In genomic region chr16:2026461-2027023, GRCh38 we compare ENCODE assay signal across 8 cellular contexts. TPM values are rescaled to one million over a fixed set of nuclear protein-coding genes. Genes with fewer than 3 reads are reported as not detected.
DNase-seq lines count a peak whose midpoint lies in the region; ATAC-seq, FAIRE-seq and TF ChIP-seq lines count a peak whose summit lies in the region.

Gene NHERF2, plus strand, starts transcription at chr16:2026902. Its CDS starts 104 bp downstream, at chr16:2027006.

- WGBS in K562 (ENCODE audit: insufficient coverage, low coverage, missing lambda C conversion rate) = 23% methylated on average over 8 of the region's 59 CpGs
- WGBS in small intestine, 3 donors = 8 to 15% (median 10%) methylated on average over 21 to 59 of the region's 59 CpGs

- H3K9ac ChIP-seq in K562 (ENCODE audit: insufficient read depth in 1 of 2, low read depth in 2 of 2, low read length in 2 of 2) = peak within 1 kb of the TSS; percentile 46 to 86
- H3K9ac ChIP-seq in iPS-20b (ENCODE audit: low read depth, low read length) = no peak within 1 kb of the TSS

- H3K27ac ChIP-seq in K562 (ENCODE audit: extremely low read depth, low read depth, low read length) = peak within 1 kb of the TSS; percentile 56; the same call in 1 of the 3 replicates
- H3K27ac ChIP-seq in iPS-20b (ENCODE audit: low read length) = no peak within 1 kb of the TSS
- H3K27ac ChIP-seq in small intestine (ENCODE audit: low read depth in 1 of 2, low read length in 1 of 2) = peak within 1 kb of the TSS in 1 of 2 donors; percentile 57

- H3K79me2 ChIP-seq in K562 (ENCODE audit: control insufficient read depth, insufficient read depth, low read length) = peaks cover 16% of the 10 kb centered on the region

- H3K4me3 ChIP-seq in MG63 (peak within 1 kb of the TSS; percentile 38), K562 (peak within 1 kb of the TSS; percentile 61), iPS-20b (ENCODE audit: low read length) (peak within 1 kb of the TSS; percentile 60), small intestine (ENCODE audit: low read depth in 1 of 2, low read length in 2 of 2) (peak within 1 kb of the TSS; percentile 58 to 65)

- no peak for TF ChIP-seq POLR2A in K562 (conservative IDR thresholded peaks at IDR 0.05)

- no peak for TF ChIP-seq EP300 in K562 (IDR thresholded peaks at IDR 0.05; ENCODE audit: low read length)

- peak within 1 kb of the TSS; percentile 88 for H2AFZ ChIP-seq in K562 (ENCODE audit: low read depth, low read length)

- H3K4me2 ChIP-seq in K562 (ENCODE audit: insufficient read depth, low read length) = peak within 1 kb of the TSS; percentile 93

- POLR2A ChIA-PET in K562 (lab: Yijun Ruan, JAX) = interaction anchor here (1.0 to 1.3 kb wide), 2 partner anchors 126 to 129 kb away, joined by 6 to 14 read pairs; partner anchors contain the start of gene TRAF7

- intact Hi-C loops in K562 (cut with micrococcal nuclease) = no loop called here

- DNase-seq in Caki2 (ENCODE audit: low read depth) (no peak), MG63 (peak; percentile 37), K562 (ENCODE audit: extremely low read depth in 1 of 4, low spot score in 3 of 4) (peak; percentile 59 to 86 (median 84)), small intestine (peak; percentile 36)

- in situ Hi-C loops in Caki2 (cut with HindIII; ENCODE audit: low pct_unique_long_range_greater_than_20kb, low sequenced_read_pairs) (loop anchor here (25.0 kb wide), 1 partner anchor 486 kb away; the partner anchor contains the start of genes AMDHD2 and ATP6V0C), K562 (cut with MboI) (no loop called here)

- H3K4me1 ChIP-seq in K562 (replicated peaks in 1 of 2; ENCODE audit: control insufficient read depth in 2 of 2, insufficient read depth in 2 of 2, low read length in 2 of 2) (peaks cover 23 to 84% of the 10 kb centered on the region in 2 experiments; a peak in 4 of 5 replicates), iPS-20b (ENCODE audit: insufficient read depth, low read length) (no peaks in the 10 kb centered on the region; the same call in 1 of the 2 replicates), small intestine (ENCODE audit: control insufficient read depth in 2 of 2, insufficient read depth in 1 of 2, low read depth in 1 of 2, low read length in 1 of 2) (peaks cover 0 to 2% of the 10 kb centered on the region in 2 donors)

- H3K27me3 ChIP-seq in MG63 (no peaks in the 10 kb centered on the region), K562 (ENCODE audit: control insufficient read depth in 2 of 2, insufficient read depth in 2 of 2, low read length in 2 of 2) (no peaks in the 10 kb centered on the region), iPS-20b (ENCODE audit: insufficient read depth, low read length) (peaks cover 56% of the 10 kb centered on the region), small intestine (ENCODE audit: control insufficient read depth in 2 of 2, insufficient read depth in 2 of 2, low read length in 2 of 2) (no peaks in the 10 kb centered on the region)

- peaks cover 3% of the 10 kb centered on the region for H3K9me1 ChIP-seq in K562 (ENCODE audit: control insufficient read depth, insufficient read depth, low read length)

- TF ChIP-seq RAD21 in K562 (CRISPR knock-in tag; conservative IDR thresholded peaks at IDR 0.05 in 1 of 2, IDR thresholded peaks at IDR 0.05 in 1 of 2) = no peak

- peak; percentile 34 for ATAC-seq in K562
- no peak for ATAC-seq in GM21515 (IDR thresholded peaks at IDR 0.05; ENCODE audit: unreplicated experiment)
- ATAC-seq in HG03432 (IDR thresholded peaks at IDR 0.05; ENCODE audit: unreplicated experiment) = no peak
- ATAC-seq in GM18511 (IDR thresholded peaks at IDR 0.05; ENCODE audit: unreplicated experiment) = no peak

- BruUV-seq in K562 (replicated peaks; lab: Mats Ljungman, UMichigan) = no TSS peak

- FAIRE-seq in K562 (lab: Jason Lieb, UNC) = no peak
- no peak for FAIRE-seq in small intestine (lab: Jason Lieb, UNC)

- no peak for TF ChIP-seq CTCF in K562 (IDR thresholded peaks at IDR 0.05 in 2 of 3, conservative IDR thresholded peaks at IDR 0.05 in 1 of 3; ENCODE audit: insufficient read depth in 2 of 3, low read depth in 1 of 3, low read length in 3 of 3)

- 0 out of 2 replicates have a peak, but pooled peaks cover 7% of the 10 kb centered on the region for H4K20me1 ChIP-seq in K562 (replicated peaks; ENCODE audit: control insufficient read depth, insufficient read depth, low read length)

- H3K36me3 ChIP-seq in MG63 (no peaks in the 10 kb centered on the region), K562 (ENCODE audit: control insufficient read depth, insufficient read depth, low read length) (peaks cover 7% of the 10 kb centered on the region; the same call in 1 of the 3 replicates), iPS-20b (ENCODE audit: insufficient read depth, low read depth, low read length) (no peaks in the 10 kb centered on the region), small intestine (ENCODE audit: control insufficient read depth in 2 of 2, insufficient read depth in 2 of 2, low read length in 2 of 2) (no peaks in the 10 kb centered on the region)

- no peaks in the 10 kb centered on the region for H3K9me3 ChIP-seq in MG63
- H3K9me3 ChIP-seq in K562 (replicated peaks; ENCODE audit: control insufficient read depth, insufficient read depth, low read depth, low read length) = no peaks in the 10 kb centered on the region
- no peaks in the 10 kb centered on the region for H3K9me3 ChIP-seq in iPS-20b (ENCODE audit: insufficient read depth, low read depth, low read length)
- no peaks in the 10 kb centered on the region for H3K9me3 ChIP-seq in small intestine (ENCODE audit: control insufficient read depth, low read depth)

- CTCF ChIA-PET in K562 (lab: Yijun Ruan, JAX; ENCODE audit: low intra/inter-chr PET ratio) = no interaction called here

TF ChIP-seq in K562, 482 proteins besides CTCF, POLR2A, EP300 and RAD21 (continues in another document):
- TF ChIP-seq VEZF1 (CRISPR knock-in tag; IDR thresholded peaks at IDR 0.05) (peak; percentile 68; the same call in 1 of the 2 replicates), TAF1 (IDR thresholded peaks at IDR 0.05; ENCODE audit: control insufficient read depth, extremely low read depth, insufficient read depth, low read length, severe bottlenecking) (peak; percentile 19), CCNT2 (IDR thresholded peaks at IDR 0.05; ENCODE audit: borderline replicate concordance, extremely low read depth, insufficient read length, low read depth, low read length) (peak; percentile 8), EGR1 (conservative IDR thresholded peaks at IDR 0.05) (peak; percentile 76), PBX2 (CRISPR knock-in tag; IDR thresholded peaks at IDR 0.05; ENCODE audit: low read depth) (no peak), PBX2 (tag; conservative IDR thresholded peaks at IDR 0.05; ENCODE audit: low read depth) (no peak), KDM4B (IDR thresholded peaks at IDR 0.05; ENCODE audit: borderline replicate concordance in 2 of 2, low read depth in 1 of 2) (no peak)

RNA-seq across cellular contexts. Expression of gene NHERF2, which starts in this region (rescaled TPM):
- total RNA-seq in Caki2 (2014; rRNA removed; shearing (Covaris generic); ENCODE audit: low replicate concordance) = 30.3 and 32.4 TPM in 2 replicates
- 15.9 and 19.0 TPM in 2 replicates for total RNA-seq in MG63 (2014; rRNA removed; shearing (Covaris generic); ENCODE audit: low replicate concordance)
- 6.2 and 27.3 TPM in 2 replicates for total RNA-seq in K562 (2011; cell fraction: chromatin; rRNA removed; ENCODE audit: low replicate concordance)
- total RNA-seq in K562 (2011; cell fraction: nucleolus; rRNA removed) = 16.4 and 21.7 TPM in 2 replicates
- total RNA-seq in K562 (2011; cell fraction: nucleoplasm; rRNA removed) = 7.1 and 12.7 TPM in 2 replicates
- total RNA-seq in K562 (2014; rRNA removed) (23.4 and 34.2 TPM in 2 replicates), K562 (2014; rRNA removed; fragmentation: Illumina TruSeq; extraction: Trizol) (2.0 and 2.6 TPM in 2 replicates), K562 (2015; rRNA removed; fragmentation: Illumina TruSeq; extraction: Trizol) (11.2 and 12.9 TPM in 2 replicates), K562 (2021) (42.0 and 44.1 TPM in 2 replicates)
- polyA plus RNA-seq in K562 (2011; rRNA removed) (12.5 and 16.4 TPM in 2 replicates), K562 (2014; fragmentation: Illumina TruSeq; extraction: Trizol) (8.5 and 24.9 TPM in 2 replicates), K562 (2014; fragmentation: Nextera tagmentation; extraction: Ambion mirVana) (under 1 TPM; 0.15 to 0.38 TPM), K562 (2014; rRNA removed) (29.4 and 29.5 TPM in 2 replicates), small intestine (10 to 100 TPM; 15.7 to 76.1 (median 54.3) TPM)
- polyA plus RNA-seq in K562 (2011; cell fraction: cytosol; rRNA removed) = 20.6 and 61.9 TPM in 2 replicates
- polyA plus RNA-seq in K562 (2011; cell fraction: nucleus; rRNA removed) = 19.3 and 38.5 TPM in 2 replicates
- 22.8 and 27.9 TPM in 2 replicates for polyA plus RNA-seq in K562 (2012)
- polyA minus RNA-seq in K562 (2011; rRNA and poly(A)+ RNA removed) = 2.7 and 6.3 TPM in 2 replicates
- 21.2 and 23.6 TPM in 2 replicates for polyA minus RNA-seq in K562 (2011; cell fraction: cytosol; rRNA and poly(A)+ RNA removed)
- polyA minus RNA-seq in K562 (2011; cell fraction: nucleus; rRNA and poly(A)+ RNA removed) = 7.3 and 8.8 TPM in 2 replicates
